In the genomic region with DNA sequence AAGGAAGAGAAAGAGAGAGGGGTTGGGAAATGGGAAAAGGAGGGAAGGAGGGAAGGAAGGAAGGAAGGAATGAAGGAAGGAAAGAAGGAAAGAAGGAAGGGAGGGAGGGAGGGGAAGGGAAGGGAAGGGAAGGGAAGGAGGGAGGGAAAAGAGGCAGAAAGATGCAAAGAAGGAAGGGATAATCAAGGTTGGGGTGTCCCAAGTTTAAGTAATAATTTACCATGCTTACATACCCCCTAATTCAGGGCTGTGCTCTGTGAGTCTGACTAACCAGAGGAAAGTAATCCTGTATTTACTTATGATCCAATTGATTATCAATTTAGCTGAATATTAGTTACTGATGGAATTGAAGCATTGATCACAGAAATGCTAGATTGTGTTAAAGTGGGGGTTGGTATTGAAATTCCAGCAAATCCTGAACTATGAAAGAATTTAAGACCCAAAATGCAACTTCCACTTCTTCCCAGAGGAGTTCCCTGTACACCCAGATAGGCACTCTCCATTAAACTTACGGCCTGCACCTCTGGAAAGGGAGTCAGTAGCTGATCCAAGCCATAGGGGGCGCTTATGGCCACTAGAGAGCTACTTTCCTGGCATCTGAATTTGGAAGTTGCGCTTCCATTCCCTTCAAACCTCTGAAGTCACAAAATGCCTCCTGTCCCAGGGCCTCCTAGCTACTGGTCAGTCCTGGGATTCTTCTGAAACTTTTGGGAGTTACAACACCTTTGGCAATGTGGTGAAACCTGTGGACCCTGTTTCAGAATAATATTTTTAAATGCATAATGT, we compare ENCODE assay signal across 14 cellular contexts.
DNase-seq lines count a peak whose midpoint lies in the region; FAIRE-seq and TF ChIP-seq lines count a peak whose summit lies in the region.
"Had no signal": no experiment of that assay in that cellular context is flagged by ENCODE, and none has a peak within 500 bp of the region (broad histone marks: within the 10 kb centered on the region; RNA-seq: fewer than 3 reads in every experiment).

No MANE protein-coding gene starts in this region.

- DNase-seq in DMS79 treated with DMSO at 0.1 percent for 48 hours (lab: John Stamatoyannopoulos, UW) = peak; percentile 15
- no peak for DNase-seq in DMS79 (lab: John Stamatoyannopoulos, UW)
- no peak for DNase-seq in bronchial epithelial cell (ENCODE audit: low read depth)
- peak; percentile 62 for DNase-seq in mesendoderm
- DNase-seq in Kasumi-1 (lab: John Stamatoyannopoulos, UW) = no peak
- no peak for DNase-seq in GDM1 (lab: John Stamatoyannopoulos, UW)
- no peak for DNase-seq in Ammon's horn (ENCODE audit: low spot score)
- DNase-seq: activated T-cell treated with anti-CD3 and anti-CD28 coated beads for 4 hours; anterior cingulate cortex; NCI-H187 treated with DMSO at 0.1 percent for 48 hours; stimulated activated CD4-positive, alpha-beta T cell treated with anti-CD3 and anti-CD28 coated beads, Interleukin-12 subunit alpha, Interleukin-12 subunit beta, amount 100 ng/mL, for 4 hours; stimulated activated CD8-positive, alpha-beta memory T cell treated with anti-CD3 and anti-CD28 coated beads, Interleukin-4, amount 100 ng/mL, for 48 hours had no signal

- H3K4me3 ChIP-seq in bronchial epithelial cell (ENCODE audit: low read depth, low read length) (no peak overlapping the region), mesendoderm (ENCODE audit: low read length) (no peak overlapping the region)

- FAIRE-seq in bronchial epithelial cell (lab: Jason Lieb, UNC) = no peak
- FAIRE-seq: endometrium had no signal

- no peak overlapping the region for H4K5ac ChIP-seq in mesendoderm (ENCODE audit: low read length)

- TF ChIP-seq RAD21 in Ishikawa (IDR thresholded peaks at IDR 0.05; ENCODE audit: low read depth) = peak; percentile 21

- H3K27ac ChIP-seq in mesendoderm (ENCODE audit: low read depth, low read length) = no peak overlapping the region

- TF ChIP-seq EP300 in Ishikawa (IDR thresholded peaks at IDR 0.05; ENCODE audit: borderline replicate concordance) = no peak

- H3K36me3 ChIP-seq in bronchial epithelial cell (ENCODE audit: control insufficient read depth, insufficient read depth, low read length) = no peaks in the 10 kb centered on the region
- H3K36me3 ChIP-seq in mesendoderm (ENCODE audit: control insufficient read depth, insufficient read depth, low read length) = no peaks in the 10 kb centered on the region

- WGBS in mesendoderm (ENCODE audit: extremely low coverage, insufficient coverage, low lambda C conversion rate) = no CpG with 5 or more reads among the region's 3 CpGs

- no peak overlapping the region for H3K4me2 ChIP-seq in mesendoderm (ENCODE audit: low read length)

- H3K4me1 ChIP-seq in mesendoderm (ENCODE audit: control insufficient read depth, low read depth, low read length) = no peaks in the 10 kb centered on the region

- no peak overlapping the region for H2AK5ac ChIP-seq in mesendoderm (ENCODE audit: low read length)

- H3K27me3 ChIP-seq in bronchial epithelial cell (ENCODE audit: control insufficient read depth, insufficient read depth, low read length) = no peaks in the 10 kb centered on the region
- no peaks in the 10 kb centered on the region for H3K27me3 ChIP-seq in mesendoderm (ENCODE audit: insufficient read depth, low read length, poor library complexity)

- H2BK120ac ChIP-seq in mesendoderm (ENCODE audit: low read depth, low read length) = no peak overlapping the region

- H3K4ac ChIP-seq in mesendoderm (ENCODE audit: low read depth, low read length) = no peak overlapping the region

- H3K9ac ChIP-seq in mesendoderm (ENCODE audit: low read length) = no peak overlapping the region

- no peak overlapping the region for H3K18ac ChIP-seq in mesendoderm (ENCODE audit: low read length)

- no peak overlapping the region for H3K23ac ChIP-seq in mesendoderm (ENCODE audit: low read length)

- no peaks in the 10 kb centered on the region for H3K79me1 ChIP-seq in mesendoderm (ENCODE audit: low read length)

- H3K56ac ChIP-seq in mesendoderm (ENCODE audit: low read length) = no peak overlapping the region

- TF ChIP-seq CTCF in bronchial epithelial cell (IDR thresholded peaks at IDR 0.05; ENCODE audit: insufficient read depth, low read length, severe bottlenecking) = peak; percentile 13

- no peak overlapping the region for H2BK5ac ChIP-seq in mesendoderm (ENCODE audit: low read length)

- H4K8ac ChIP-seq in mesendoderm (ENCODE audit: low read depth, low read length) = no peak overlapping the region

- no peak overlapping the region for H2BK15ac ChIP-seq in mesendoderm (replicated peaks; ENCODE audit: low read depth)

- H3K79me2 ChIP-seq in mesendoderm (ENCODE audit: control insufficient read depth, insufficient read depth, low read length) = no peaks in the 10 kb centered on the region

TF ChIP-seq in Ishikawa, 13 proteins besides CTCF, POLR2A, EP300 and RAD21:
- no peak for TF ChIP-seq NFIC (IDR thresholded peaks at IDR 0.05)
- TF ChIP-seq EGR1 (IDR thresholded peaks at IDR 0.05) = no peak
- TF ChIP-seq TAF1 (IDR thresholded peaks at IDR 0.05; ENCODE audit: low read depth) = no peak

Comparison
In these comparisons a context has a peak if more than half of its experiments do, and no peak if none do; other contexts are left out.
1. DNase-seq: peak in DMS79 treated with DMSO at 0.1 percent for 48 hours (single experiment) and mesendoderm (single experiment); none in DMS79 (single experiment), bronchial epithelial cell (single experiment), Kasumi-1 (0 of 2), GDM1 (single experiment) and Ammon's horn (single experiment).